18 cellular contexts compared by ENCODE assay signal in the genomic region with DNA sequence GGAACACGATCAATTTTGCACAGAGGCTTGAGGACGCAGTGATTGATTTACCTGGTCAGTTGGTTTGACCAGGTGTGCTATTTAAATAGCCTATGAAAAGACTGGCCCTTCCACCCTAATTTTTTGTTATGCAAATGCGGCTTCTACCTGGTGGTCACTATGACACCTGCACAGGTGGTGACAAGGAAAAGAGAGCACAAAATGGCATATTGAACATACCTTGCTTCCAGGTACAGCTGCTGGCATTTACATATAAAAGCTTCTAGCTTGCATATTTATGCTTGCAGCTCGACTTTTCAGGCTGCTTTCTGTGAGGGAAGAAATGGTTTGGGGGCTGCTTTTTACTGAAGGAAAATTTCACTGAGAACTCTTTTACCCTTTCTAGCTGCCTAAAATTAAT. TPM values are rescaled to one million over a fixed set of nuclear protein-coding genes. Genes with fewer than 3 reads are reported as not detected.
DNase-seq lines count a peak whose midpoint lies in the region; FAIRE-seq and TF ChIP-seq lines count a peak whose summit lies in the region.
"Had no signal": no experiment of that assay in that cellular context is flagged by ENCODE, and none has a peak within 500 bp of the region (broad histone marks: within the 10 kb centered on the region; RNA-seq: fewer than 3 reads in every experiment).

No MANE protein-coding gene starts in this region.

- H4K8ac ChIP-seq in H1 (ENCODE audit: extremely low read depth, insufficient read depth, low read length): no peak overlapping the region

- CTCF ChIA-PET in H1 (lab: Charles Lee; ENCODE audit: partially characterized antibody): interaction anchor here (1.1 to 6.0 kb wide), 5 partner anchors 10 to 66 kb away, joined by 3 to 45 read pairs (median 3); a partner anchor contains a TSS

- no peak overlapping the region for H4K91ac ChIP-seq in H1 (replicated peaks; ENCODE audit: insufficient read length, low read length)

- 0 out of 2 replicates have a peak overlapping the region, but pooled peaks have one; percentile 92 for H2BK12ac ChIP-seq in H1 (ENCODE audit: low read depth, low read length)

- H3K79me1 ChIP-seq in H1 (ENCODE audit: low read depth, low read length): no peaks in the 10 kb centered on the region

- WGBS in H1 (ENCODE audit: extremely low coverage in 1 of 2, insufficient coverage in 1 of 2, insufficient read length in 1 of 2, insufficient replicate concordance in 2 of 2, low coverage in 1 of 2, low lambda C conversion rate in 2 of 2, missing lambda C conversion rate in 1 of 2), 2 experiments: 22% methylated on average over 4 of the region's 4 CpGs; no CpG with 5 or more reads in 1 of the 2 experiments

- peak overlapping the region; percentile 90 for H3K27ac Mint-ChIP-seq in progenitor cell of endocrine pancreas
- H3K27ac Mint-ChIP-seq: CD4-positive, alpha-beta memory T cell had no signal

- no peaks in the 10 kb centered on the region for H3K23me2 ChIP-seq in H1 (ENCODE audit: low read depth, low read length)

- H3K18ac ChIP-seq in H1 (ENCODE audit: extremely low read depth, low read length): peak overlapping the region; percentile 62; the same call in 1 of the 2 replicates

- H3K14ac ChIP-seq in H1 (ENCODE audit: insufficient read length): no peak overlapping the region

- FAIRE-seq in H1 (lab: Jason Lieb, UNC): no peak
- no peak for FAIRE-seq in HTR-8/SVneo (lab: Jason Lieb, UNC)
- no peak for FAIRE-seq in GM19239 (lab: Jason Lieb, UNC)
- FAIRE-seq: A204.1, G401.6, GM12892, H54, K562 had no signal

- no peaks in the 10 kb centered on the region for H3K36me3 ChIP-seq in HUES48 (ENCODE audit: control insufficient read depth, insufficient read depth, low read length)
- no peaks in the 10 kb centered on the region for H3K36me3 ChIP-seq in H1 (ENCODE audit: control insufficient read depth in 2 of 4, insufficient read depth in 4 of 4, low read length in 3 of 4)
- H3K36me3 ChIP-seq: BE2C had no signal

- TF ChIP-seq CTCF in H1 (IDR thresholded peaks at IDR 0.05; ENCODE audit: control extremely low read depth in 1 of 3, insufficient read depth in 1 of 3, low read depth in 1 of 3, low read length in 3 of 3) (no peak), progenitor cell of endocrine pancreas (IDR thresholded peaks at IDR 0.05; ENCODE audit: unreplicated experiment) (no peak)

- H3K9ac ChIP-seq in HUES48 (ENCODE audit: low read depth, low read length) (peak overlapping the region; percentile 46; the same call in 1 of the 2 replicates), H1 (replicated peaks in 1 of 4; ENCODE audit: extremely low read depth in 1 of 4, low read depth in 3 of 4, low read length in 3 of 4) (no peak overlapping the region)

- H2AFZ ChIP-seq in H1 (ENCODE audit: low read length): no peak overlapping the region

- no peaks in the 10 kb centered on the region for H3K79me2 ChIP-seq in H1 (ENCODE audit: control insufficient read depth in 1 of 2, insufficient read depth in 2 of 2, low read length in 2 of 2)

- no peak overlapping the region for H3K4me3 Mint-ChIP-seq in progenitor cell of endocrine pancreas (ENCODE audit: low read depth)
- H3K4me3 Mint-ChIP-seq: CD4-positive, alpha-beta memory T cell had no signal

- H4K5ac ChIP-seq in H1 (ENCODE audit: insufficient read length, low read depth, low read length): no peak overlapping the region

- no peak overlapping the region for H3K23ac ChIP-seq in H1 (ENCODE audit: insufficient read length)

- peak overlapping the region; percentile 51 for H2BK120ac ChIP-seq in H1 (replicated peaks; ENCODE audit: low read depth, low read length)

- H3K27ac ChIP-seq in HUES48 (ENCODE audit: low read depth, low read length): peak overlapping the region; percentile 26
- H3K27ac ChIP-seq in H1 (ENCODE audit: low read depth, low read length): peak overlapping the region; percentile 72
- H3K27ac ChIP-seq: C4-2B had no signal

- POLR2A ChIA-PET in H1 (lab: Charles Lee; ENCODE audit: partially characterized antibody): interaction anchor here (1.0 to 2.8 kb wide), 4 partner anchors 9 to 39 kb away, joined by 3 to 20 read pairs (median 7); a partner anchor contains a TSS

- DNase-seq in H1 (ENCODE audit: low read depth in 1 of 2, low spot score in 2 of 2): no peak
- DNase-seq in iPS DF 4.7 (ENCODE audit: extremely low read depth, low spot score): peak; percentile 28
- DNase-seq in progenitor cell of endocrine pancreas (ENCODE audit: low spot score, unreplicated experiment): no peak
- DNase-seq in HTR-8/SVneo (ENCODE audit: insufficient read length, low spot score): no peak
- no peak for DNase-seq in GM19239 (ENCODE audit: insufficient read length, low spot score)
- no peak for DNase-seq in anterior cingulate cortex (lab: John Stamatoyannopoulos, UW)
- DNase-seq: BE2C; CD4-positive, alpha-beta memory T cell; DMS79 treated with DMSO at 0.1 percent for 48 hours; EL had no signal

- H3K27me3 Mint-ChIP-seq in progenitor cell of endocrine pancreas: no peaks in the 10 kb centered on the region

- H3K9me3 Mint-ChIP-seq in progenitor cell of endocrine pancreas (ENCODE audit: low read depth): peaks cover 27% of the 10 kb centered on the region

- no peak for TF ChIP-seq RAD21 in H1 (IDR thresholded peaks at IDR 0.05 in 1 of 2, conservative IDR thresholded peaks at IDR 0.05 in 1 of 2; ENCODE audit: low read depth in 2 of 2, low read length in 2 of 2)

- peak overlapping the region; percentile 20 to 30; a peak in 3 of 4 replicates for H3K4me2 ChIP-seq in H1 (ENCODE audit: insufficient read depth in 1 of 2, low read depth in 2 of 2, low read length in 2 of 2)

- TF ChIP-seq EP300 in H1 (IDR thresholded peaks at IDR 0.05; ENCODE audit: borderline replicate concordance in 1 of 2, low read depth in 2 of 2, low read length in 2 of 2): peak in 1 of 2 experiments; percentile 72; a peak in 1 of 3 replicates

- no peaks in the 10 kb centered on the region for H3K27me3 ChIP-seq in HUES48 (ENCODE audit: control insufficient read depth, insufficient read depth, low read length)
- no peaks in the 10 kb centered on the region for H3K27me3 ChIP-seq in H1 (replicated peaks in 1 of 4; ENCODE audit: control insufficient read depth in 3 of 4, extremely low read depth in 1 of 4, insufficient read depth in 3 of 4, low read length in 3 of 4)
- H3K27me3 ChIP-seq: BE2C had no signal

- no peaks in the 10 kb centered on the region; the same call in 1 of the 2 replicates for H3K9me3 ChIP-seq in HUES48 (ENCODE audit: control insufficient read depth, insufficient read depth, low read length)
- no peaks in the 10 kb centered on the region for H3K9me3 ChIP-seq in H1 (ENCODE audit: insufficient read depth in 2 of 2, low read depth in 1 of 2, low read length in 1 of 2)
- H3K9me3 ChIP-seq: BE2C had no signal

- TF ChIP-seq POLR2A in H1 (IDR thresholded peaks at IDR 0.05; ENCODE audit: control extremely low read depth in 1 of 2, low read depth in 2 of 2, low read length in 2 of 2): peak in 1 of 2 experiments; percentile 35; a peak in 1 of 3 replicates

- no peak overlapping the region for H3K56ac ChIP-seq in H1 (replicated peaks; ENCODE audit: insufficient read length, low read depth, low read length)

- H3K4me1 Mint-ChIP-seq in progenitor cell of endocrine pancreas (ENCODE audit: low read depth): peaks cover 9% of the 10 kb centered on the region
- H3K4me1 Mint-ChIP-seq: CD4-positive, alpha-beta memory T cell had no signal

- peak overlapping the region; percentile 93; the same call in 1 of the 2 replicates for H2BK20ac ChIP-seq in H1 (ENCODE audit: low read length)

- H4K20me1 ChIP-seq in H1 (replicated peaks in 1 of 2; ENCODE audit: control insufficient read depth in 1 of 2, insufficient read depth in 2 of 2, low read length in 2 of 2): no peaks in the 10 kb centered on the region

- H2BK15ac ChIP-seq in H1 (ENCODE audit: low read length): 0 out of 2 replicates have a peak overlapping the region, but pooled peaks have one; percentile 18

- no peak overlapping the region for H2AK5ac ChIP-seq in H1 (ENCODE audit: low read depth, low read length)

- H3K4me3 ChIP-seq in HUES48 (ENCODE audit: low read depth, low read length) (no peak overlapping the region), H1 (ENCODE audit: extremely low read depth in 1 of 4, insufficient read depth in 2 of 4, low read depth in 3 of 4, low read length in 4 of 4) (peak overlapping the region in 1 of 4 experiments; percentile 13; a peak in 1 of 8 replicates)
- H3K4me3 ChIP-seq: K562 had no signal

- no peak overlapping the region for H3K4ac ChIP-seq in H1 (replicated peaks; ENCODE audit: insufficient read length, low read depth, low read length)

- H3K36me3 Mint-ChIP-seq in progenitor cell of endocrine pancreas (ENCODE audit: insufficient read depth): peaks cover 3% of the 10 kb centered on the region

- H2BK5ac ChIP-seq in H1 (ENCODE audit: low read depth, low read length): peak overlapping the region; percentile 100; the same call in 1 of the 2 replicates

- H3K4me1 ChIP-seq in HUES48 (ENCODE audit: control insufficient read depth, insufficient read depth, low read length) (peaks cover 50% of the 10 kb centered on the region), H1 (replicated peaks in 1 of 4; ENCODE audit: control insufficient read depth in 3 of 4, insufficient read depth in 4 of 4, low read length in 3 of 4) (peaks cover 5 to 30% (median 16%) of the 10 kb centered on the region in 4 experiments; a peak in 6 of 7 replicates)
- H3K4me1 ChIP-seq: BE2C had no signal

RNA-seq across cellular contexts. Expression of a gene that starts 15.3 kb away (rescaled TPM):
- 2.2 and 2.3 TPM in 2 replicates for total RNA-seq in H1 (2021; fragmentation: NEBNext Ultra II Directional; extraction: Animal tissue kit (Norgen Biotek cat#: 25700))
- 0.88 and 1.5 TPM in 2 replicates for polyA plus RNA-seq in H1 (2011; rRNA removed)
- 2.0 TPM for polyA plus RNA-seq in H1 (2011; cell fraction: cytosol; rRNA removed)
- polyA plus RNA-seq in H1 (2011; cell fraction: nucleus; rRNA removed): 0.86 TPM
- polyA plus RNA-seq in H1 (2012, experiment 1 of 2): 1.3 to 1.7 TPM (median 1.4 TPM) in 4 replicates
- 0.62 TPM for polyA plus RNA-seq in H1 (2012, experiment 2 of 2)
- polyA plus RNA-seq in H1 (2013, experiment 1 of 2): 2.1 TPM
- 1.9 TPM for polyA plus RNA-seq in H1 (2013, experiment 2 of 2)
- 1.4 and 1.9 TPM in 2 replicates for polyA minus RNA-seq in H1 (2011; rRNA and poly(A)+ RNA removed)
- 2.1 TPM for polyA minus RNA-seq in H1 (2011; cell fraction: cytosol; rRNA and poly(A)+ RNA removed)
- polyA minus RNA-seq in H1 (2011; cell fraction: nucleus; rRNA and poly(A)+ RNA removed): 3.4 TPM
- total RNA-seq in progenitor cell of endocrine pancreas: 3.7 and 4.5 TPM in 2 replicates
- total RNA-seq: HT-29 had no signal

RNA-seq across cellular contexts. Expression of a gene that starts 50.4 kb away (rescaled TPM):
- total RNA-seq in H1 (2021; fragmentation: NEBNext Ultra II Directional; extraction: Animal tissue kit (Norgen Biotek cat#: 25700)): 0.36 TPM in 1 of 2 replicates, not detected in the other
- 0.03 and 0.11 TPM in 2 replicates for polyA plus RNA-seq in H1 (2011; rRNA removed)
- polyA plus RNA-seq in H1 (2011; cell fraction: cytosol; rRNA removed): 0.13 TPM
- polyA plus RNA-seq in H1 (2011; cell fraction: nucleus; rRNA removed): 0.77 TPM
- 0.11 to 0.27 TPM in 2 of 4 replicates, not detected in the others for polyA plus RNA-seq in H1 (2012, experiment 1 of 2)
- not detected for polyA plus RNA-seq in H1 (2012, experiment 2 of 2)
- 0.02 TPM for polyA plus RNA-seq in H1 (2013, experiment 1 of 2)
- polyA plus RNA-seq in H1 (2013, experiment 2 of 2): 0.04 TPM
- polyA minus RNA-seq in H1 (2011; rRNA and poly(A)+ RNA removed): 0.47 TPM in 1 of 2 replicates, not detected in the other
- polyA minus RNA-seq in H1 (2011; cell fraction: cytosol; rRNA and poly(A)+ RNA removed): not detected
- not detected for polyA minus RNA-seq in H1 (2011; cell fraction: nucleus; rRNA and poly(A)+ RNA removed)
- total RNA-seq in progenitor cell of endocrine pancreas: 0.67 TPM in 1 of 2 replicates, not detected in the other
- total RNA-seq: CD4-positive, alpha-beta memory T cell; HT-29; K562 had no signal
- polyA plus RNA-seq: CD4-positive, alpha-beta memory T cell; K562 had no signal
